1 cellular context compared by ENCODE assay signal in the genomic region with DNA sequence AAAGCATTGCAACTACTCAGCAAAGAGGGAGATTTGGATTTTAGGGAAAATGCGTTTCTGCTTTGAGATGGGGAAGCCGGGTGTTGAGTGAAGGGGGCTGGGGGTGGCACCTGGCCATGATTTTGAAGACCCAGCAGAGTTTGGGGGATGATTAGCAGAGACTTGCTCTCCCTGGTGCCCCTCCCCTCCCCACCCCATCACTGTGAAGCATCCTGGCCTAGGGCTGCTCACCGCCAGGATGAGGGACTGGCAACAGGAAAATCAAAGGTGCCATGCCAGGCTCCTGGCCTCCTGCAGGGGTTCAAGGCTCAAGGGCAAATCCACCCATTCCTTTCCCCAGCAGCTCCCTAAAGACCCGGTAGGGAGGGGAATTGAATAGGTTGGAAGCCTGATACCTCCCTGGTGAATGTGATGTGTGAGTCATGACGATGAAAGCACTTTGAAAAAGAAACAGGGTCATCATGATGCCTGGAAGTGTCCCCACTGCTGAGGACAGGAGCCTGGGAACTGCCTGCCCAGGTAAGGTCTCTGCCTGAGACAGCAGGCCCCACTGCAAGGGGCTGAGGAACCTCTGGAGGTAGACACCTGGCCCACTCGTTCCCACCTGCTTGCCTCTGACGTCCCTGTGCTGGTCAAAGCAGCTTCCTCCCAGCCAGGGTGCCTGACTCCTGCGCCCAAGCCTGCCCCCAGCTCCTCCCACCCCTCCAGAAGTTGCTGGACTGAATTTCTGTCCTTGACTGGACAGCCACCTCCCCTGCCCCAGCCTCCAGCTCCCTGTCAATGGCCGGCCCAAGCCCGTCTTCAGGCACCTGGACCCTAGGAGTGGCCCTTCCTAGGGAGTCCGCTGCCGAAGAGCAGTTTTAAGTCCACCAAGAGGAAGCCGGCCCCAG.
TF ChIP-seq lines count a peak whose summit lies in the region.

No MANE protein-coding gene starts in this region.

TF ChIP-seq in GM23338, 12 proteins besides CTCF, POLR2A, EP300 and RAD21 (continued from another document):
- TF ChIP-seq, protein P1, sequence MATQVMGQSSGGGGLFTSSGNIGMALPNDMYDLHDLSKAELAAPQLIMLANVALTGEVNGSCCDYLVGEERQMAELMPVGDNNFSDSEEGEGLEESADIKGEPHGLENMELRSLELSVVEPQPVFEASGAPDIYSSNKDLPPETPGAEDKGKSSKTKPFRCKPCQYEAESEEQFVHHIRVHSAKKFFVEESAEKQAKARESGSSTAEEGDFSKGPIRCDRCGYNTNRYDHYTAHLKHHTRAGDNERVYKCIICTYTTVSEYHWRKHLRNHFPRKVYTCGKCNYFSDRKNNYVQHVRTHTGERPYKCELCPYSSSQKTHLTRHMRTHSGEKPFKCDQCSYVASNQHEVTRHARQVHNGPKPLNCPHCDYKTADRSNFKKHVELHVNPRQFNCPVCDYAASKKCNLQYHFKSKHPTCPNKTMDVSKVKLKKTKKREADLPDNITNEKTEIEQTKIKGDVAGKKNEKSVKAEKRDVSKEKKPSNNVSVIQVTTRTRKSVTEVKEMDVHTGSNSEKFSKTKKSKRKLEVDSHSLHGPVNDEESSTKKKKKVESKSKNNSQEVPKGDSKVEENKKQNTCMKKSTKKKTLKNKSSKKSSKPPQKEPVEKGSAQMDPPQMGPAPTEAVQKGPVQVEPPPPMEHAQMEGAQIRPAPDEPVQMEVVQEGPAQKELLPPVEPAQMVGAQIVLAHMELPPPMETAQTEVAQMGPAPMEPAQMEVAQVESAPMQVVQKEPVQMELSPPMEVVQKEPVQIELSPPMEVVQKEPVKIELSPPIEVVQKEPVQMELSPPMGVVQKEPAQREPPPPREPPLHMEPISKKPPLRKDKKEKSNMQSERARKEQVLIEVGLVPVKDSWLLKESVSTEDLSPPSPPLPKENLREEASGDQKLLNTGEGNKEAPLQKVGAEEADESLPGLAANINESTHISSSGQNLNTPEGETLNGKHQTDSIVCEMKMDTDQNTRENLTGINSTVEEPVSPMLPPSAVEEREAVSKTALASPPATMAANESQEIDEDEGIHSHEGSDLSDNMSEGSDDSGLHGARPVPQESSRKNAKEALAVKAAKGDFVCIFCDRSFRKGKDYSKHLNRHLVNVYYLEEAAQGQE (IDR thresholded peaks at IDR 0.05; ENCODE audit: unreplicated experiment) = no peak
- TF ChIP-seq, protein P2, sequence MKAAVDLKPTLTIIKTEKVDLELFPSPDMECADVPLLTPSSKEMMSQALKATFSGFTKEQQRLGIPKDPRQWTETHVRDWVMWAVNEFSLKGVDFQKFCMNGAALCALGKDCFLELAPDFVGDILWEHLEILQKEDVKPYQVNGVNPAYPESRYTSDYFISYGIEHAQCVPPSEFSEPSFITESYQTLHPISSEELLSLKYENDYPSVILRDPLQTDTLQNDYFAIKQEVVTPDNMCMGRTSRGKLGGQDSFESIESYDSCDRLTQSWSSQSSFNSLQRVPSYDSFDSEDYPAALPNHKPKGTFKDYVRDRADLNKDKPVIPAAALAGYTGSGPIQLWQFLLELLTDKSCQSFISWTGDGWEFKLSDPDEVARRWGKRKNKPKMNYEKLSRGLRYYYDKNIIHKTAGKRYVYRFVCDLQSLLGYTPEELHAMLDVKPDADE (IDR thresholded peaks at IDR 0.05) = no peak
- TF ChIP-seq JUNB (IDR thresholded peaks at IDR 0.05; ENCODE audit: unreplicated experiment) = no peak
